Comparison of ENCODE assay signal across 11 cellular contexts in genomic region chr15:99019558-99020540, GRCh38. TPM values are rescaled to one million over a fixed set of nuclear protein-coding genes. Genes with fewer than 3 reads are reported as not detected.
A peak's percentile ranks its signal among the peaks of the same experiment; 100 is the strongest.
DNase-seq lines count a peak whose midpoint lies in the region; ATAC-seq and TF ChIP-seq lines count a peak whose summit lies in the region.
"Had no signal": no experiment of that assay in that cellular context is flagged by ENCODE, and none has a peak within 500 bp of the region (broad histone marks: within the 10 kb centered on the region; RNA-seq: fewer than 3 reads in every experiment).

No MANE protein-coding gene starts in this region.

- H2AFZ ChIP-seq in GM23248 (0 out of 2 replicates have a peak overlapping the region, but pooled peaks have one; percentile 53), trophoblast cell (ENCODE audit: insufficient read depth, low read length, poor library complexity) (no peak overlapping the region)

- DNase-seq in GM23248 = peak; percentile 95
- DNase-seq in RWPE1 (ENCODE audit: low spot score) = peak; percentile 81
- DNase-seq in fibroblast of gingiva (ENCODE audit: low read depth) = peak; percentile 69
- DNase-seq in trophoblast cell = peak; percentile 66 to 69
- no peak for DNase-seq in NCI-H2081 treated with DMSO at 0.1 percent for 48 hours (lab: John Stamatoyannopoulos, UW)
- no peak for DNase-seq in posterior vena cava (ENCODE audit: low spot score)
- DNase-seq in body of pancreas = no peak
- DNase-seq: DND-41 had no signal

- in situ Hi-C loops in GM23248 (cut with MboI) = no loop called here

- H3K4ac ChIP-seq in trophoblast cell (ENCODE audit: low read depth, low read length) = no peak overlapping the region

- H3K14ac ChIP-seq in trophoblast cell (ENCODE audit: low read length) = no peak overlapping the region

- H4K91ac ChIP-seq in trophoblast cell (ENCODE audit: low read depth, low read length) = no peak overlapping the region

- intact Hi-C loops in posterior vena cava (cut with DNase I) = loop anchor here in 1 of 2 donors (5.0 kb wide), 1 partner anchor 1087 kb away; no protein-coding TSS in a partner anchor
- intact Hi-C loops in body of pancreas (cut with DNase I) = no loop called here

- no peak overlapping the region for H3K4me3 ChIP-seq in GM23248
- no peak overlapping the region for H3K4me3 ChIP-seq in trophoblast cell (ENCODE audit: low read depth, low read length)
- H3K4me3 ChIP-seq in body of pancreas = no peak overlapping the region
- H3K4me3 ChIP-seq: smooth muscle cell had no signal

- no peak for ATAC-seq in body of pancreas
- ATAC-seq: activated CD4-positive, CD25-positive, alpha-beta regulatory T cell treated with anti-CD3 and anti-CD28 coated beads, Interleukin-2, amount 50 U/mL, for 24 hours had no signal

- no peak overlapping the region for H4K8ac ChIP-seq in trophoblast cell (ENCODE audit: low read depth, low read length)

- no peak for TF ChIP-seq CTCF in RWPE1 (conservative IDR thresholded peaks at IDR 0.05; ENCODE audit: low read depth)
- no peak for TF ChIP-seq CTCF in body of pancreas (IDR thresholded peaks at IDR 0.05)

- H3K27ac ChIP-seq in GM23248 (peak overlapping the region; percentile 47), RWPE1 (no peak overlapping the region; the same call in 1 of the 2 replicates), trophoblast cell (ENCODE audit: low read depth, low read length) (no peak overlapping the region), body of pancreas (no peak overlapping the region)

- H3K23ac ChIP-seq in trophoblast cell (ENCODE audit: low read length) = no peak overlapping the region

- CTCF ChIA-PET in RWPE1 (lab: Yijun Ruan, JAX) = interaction anchor here (0.6 kb wide), 1 partner anchor 592 kb away, joined by 3 read pairs; no protein-coding TSS in a partner anchor

- H3F3A ChIP-seq in GM23248 (ENCODE audit: insufficient read depth) = peaks cover 20% of the 10 kb centered on the region

- no peak overlapping the region for H2BK5ac ChIP-seq in trophoblast cell (ENCODE audit: low read depth, low read length, poor library complexity)

- H3K9me2 ChIP-seq in GM23248 (ENCODE audit: insufficient read depth) = no peaks in the 10 kb centered on the region

- H3K27me3 ChIP-seq in GM23248 (replicated peaks; ENCODE audit: insufficient read depth) = no peaks in the 10 kb centered on the region
- no peaks in the 10 kb centered on the region for H3K27me3 ChIP-seq in trophoblast cell (ENCODE audit: insufficient read depth, low read length)
- H3K27me3 ChIP-seq in body of pancreas = no peaks in the 10 kb centered on the region

- POLR2A ChIA-PET in RWPE1 (lab: Yijun Ruan, JAX; ENCODE audit: low non-redundant PET) = no interaction called here

- no peak overlapping the region for H3K9ac ChIP-seq in GM23248
- H3K9ac ChIP-seq in trophoblast cell (ENCODE audit: low read length) = no peak overlapping the region

- H3K79me1 ChIP-seq in trophoblast cell (ENCODE audit: low read length) = peaks cover 7% of the 10 kb centered on the region

- H4K12ac ChIP-seq in trophoblast cell (ENCODE audit: low read depth, low read length) = no peak overlapping the region

- peak overlapping the region; percentile 19 for H3K4me2 ChIP-seq in GM23248 (ENCODE audit: unreplicated experiment)
- H3K4me2 ChIP-seq in trophoblast cell (ENCODE audit: low read length) = no peak overlapping the region
- H3K4me2 ChIP-seq: smooth muscle cell had no signal

- TF ChIP-seq POLR2A in body of pancreas (IDR thresholded peaks at IDR 0.05) = no peak

- H3K9me3 ChIP-seq in GM23248 (ENCODE audit: low read depth) (no peaks in the 10 kb centered on the region), trophoblast cell (ENCODE audit: insufficient read depth, low read depth, low read length) (no peaks in the 10 kb centered on the region), body of pancreas (no peaks in the 10 kb centered on the region)

- WGBS in GM23248 (ENCODE audit: low coverage in 1 of 2, low lambda C conversion rate in 2 of 2, missing lambda C conversion rate in 2 of 2), 2 experiments = 42 to 44% methylated on average over 15 of the region's 15 CpGs
- no CpG with 5 or more reads among the region's 15 CpGs for WGBS in trophoblast cell (ENCODE audit: extremely low coverage, insufficient coverage, insufficient read length)
- 87 to 88% methylated on average over 15 of the region's 15 CpGs for WGBS in body of pancreas, 2 donors

- H2AK5ac ChIP-seq in trophoblast cell (ENCODE audit: low read length) = no peak overlapping the region

- no peaks in the 10 kb centered on the region for H4K20me1 ChIP-seq in GM23248 (ENCODE audit: insufficient read depth)

- peak overlapping the region; percentile 17 for H2BK12ac ChIP-seq in trophoblast cell (ENCODE audit: low read length)

- no peak overlapping the region for H3K18ac ChIP-seq in trophoblast cell (ENCODE audit: low read length)

- H3K79me2 ChIP-seq in GM23248 (ENCODE audit: insufficient read depth) (no peaks in the 10 kb centered on the region), trophoblast cell (ENCODE audit: control insufficient read depth, insufficient read depth, low read length, poor library complexity) (peaks cover 2% of the 10 kb centered on the region)

- H3K4me1 ChIP-seq in GM23248 (ENCODE audit: insufficient read depth) (peaks cover 21% of the 10 kb centered on the region), trophoblast cell (ENCODE audit: control insufficient read depth in 1 of 2, insufficient read depth in 2 of 2, low read length in 2 of 2) (peaks cover 9 to 18% of the 10 kb centered on the region in 2 experiments), body of pancreas (peaks cover 12% of the 10 kb centered on the region)

- H3K36me3 ChIP-seq in GM23248 (ENCODE audit: low read depth) = no peaks in the 10 kb centered on the region
- no peaks in the 10 kb centered on the region for H3K36me3 ChIP-seq in trophoblast cell (ENCODE audit: control insufficient read depth in 1 of 2, insufficient read depth in 2 of 2, low read length in 2 of 2)
- no peaks in the 10 kb centered on the region for H3K36me3 ChIP-seq in body of pancreas (replicated peaks in 1 of 2; ENCODE audit: insufficient read depth in 1 of 2, low read depth in 2 of 2)

- H2BK120ac ChIP-seq in trophoblast cell (ENCODE audit: insufficient read depth, low read length, poor library complexity) = no peak overlapping the region

RNA-seq across cellular contexts. Expression of gene PGPEP1L, which starts 12.3 kb away (rescaled TPM):
- not detected in 2 replicates for total RNA-seq in GM23248 (2014; rRNA removed; shearing (Covaris generic))
- polyA plus RNA-seq in GM23248 (2016; fragmentation: Nextera tagmentation; extraction: Ambion mirVana) = not detected in 2 replicates
- 0.04 and 0.06 TPM in 2 replicates for polyA plus RNA-seq in trophoblast cell (2013)
- 1 to 10 TPM in 1 of 2 donors, under 1 TPM in 1; 0.29 to 1.7 TPM for total RNA-seq in posterior vena cava
- total RNA-seq in body of pancreas = not detected
- total RNA-seq: activated T-helper 2 cell treated with anti-CD3 and anti-CD28 coated beads, Interferon-gamma antibody, Interleukin-2, Interleukin-4, amounts not matched to agents 10 μg/mL and 5 μg/mL and 100 μg/mL, durations not matched to agents 14 hours and 24 hours and 36 hours; smooth muscle cell had no signal
- polyA plus RNA-seq: smooth muscle cell had no signal

Comparison
In these comparisons a context has a peak if more than half of its experiments do, and no peak if none do; other contexts are left out.
1. DNase-seq: peak in GM23248 (single experiment), RWPE1 (single experiment), fibroblast of gingiva (single experiment) and trophoblast cell (2 of 2); none in NCI-H2081 treated with DMSO at 0.1 percent for 48 hours (single experiment), posterior vena cava (single experiment) and body of pancreas (0 of 4).